Comparison of ENCODE assay signal across 20 cellular contexts in the genomic region with DNA sequence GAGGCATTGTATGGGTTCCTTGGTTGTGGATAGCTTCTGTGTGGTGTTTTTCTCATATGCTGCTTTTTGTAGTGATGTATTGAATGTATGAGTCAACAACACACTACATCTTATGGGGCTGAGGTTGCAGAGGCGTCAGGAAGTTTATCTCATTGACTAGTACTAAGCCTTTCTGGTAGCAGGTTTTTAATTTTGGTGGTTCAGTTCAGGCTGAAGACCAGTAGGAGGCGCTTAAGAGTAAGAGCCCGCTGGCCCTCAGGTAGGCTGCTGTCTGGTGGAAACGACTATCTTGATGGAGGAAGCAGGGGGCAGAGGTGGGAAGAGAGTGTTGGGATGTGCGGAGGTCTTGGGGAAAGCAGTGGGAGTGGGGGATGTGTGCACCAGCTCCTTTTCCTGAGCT.
DNase-seq lines count a peak whose midpoint lies in the region; ATAC-seq, FAIRE-seq and TF ChIP-seq lines count a peak whose summit lies in the region.
"Had no signal": no experiment of that assay in that cellular context is flagged by ENCODE, and none has a peak within 500 bp of the region (broad histone marks: within the 10 kb centered on the region; RNA-seq: fewer than 3 reads in every experiment).

No MANE protein-coding gene starts in this region.

- no peak overlapping the region for H3K4me3 ChIP-seq in GM06990 (replicated peaks; ENCODE audit: low read depth, low read length)
- no peak overlapping the region for H3K4me3 ChIP-seq in GM12878
- no peak overlapping the region for H3K4me3 ChIP-seq in mesendoderm (ENCODE audit: low read length)
- H3K4me3 ChIP-seq: right atrium auricular region had no signal

- no peak overlapping the region for H2BK120ac ChIP-seq in mesendoderm (ENCODE audit: low read depth, low read length)

- H3K4ac ChIP-seq in mesendoderm (ENCODE audit: low read depth, low read length), result no peak overlapping the region

- RAD21 ChIA-PET in GM12878 (lab: Charles Lee; ENCODE audit: unreplicated experiment), result no interaction called here

- no peaks in the 10 kb centered on the region for H4K20me1 ChIP-seq in GM12878 (ENCODE audit: control insufficient read depth, insufficient read depth)

- H3K27me3 Mint-ChIP-seq in HFFc6 (ENCODE audit: insufficient read depth), result peaks cover 6% of the 10 kb centered on the region

- H3K27me3 ChIP-seq in GM06990 (replicated peaks; ENCODE audit: control insufficient read depth, insufficient read depth, low read length), result no peaks in the 10 kb centered on the region
- no peaks in the 10 kb centered on the region for H3K27me3 ChIP-seq in GM12878 (replicated peaks in 1 of 2; ENCODE audit: control insufficient read depth in 2 of 2, insufficient read depth in 2 of 2, low read length in 1 of 2)
- no peaks in the 10 kb centered on the region for H3K27me3 ChIP-seq in mesendoderm (ENCODE audit: insufficient read depth, low read length, poor library complexity)
- H3K27me3 ChIP-seq: right atrium auricular region had no signal

- SMC1A ChIA-PET in GM12878 (lab: Charles Lee; ENCODE audit: uncharacterized antibody, unreplicated experiment), result no interaction called here

- H3K36me3 Mint-ChIP-seq in HFFc6 (ENCODE audit: low read depth), result no peaks in the 10 kb centered on the region

- 13% methylated on average over 5 of the region's 5 CpGs for WGBS in GM12878 (ENCODE audit: insufficient coverage, insufficient replicate concordance, low lambda C conversion rate, missing lambda C conversion rate)
- WGBS in mesendoderm (ENCODE audit: extremely low coverage, insufficient coverage, low lambda C conversion rate), result no CpG with 5 or more reads among the region's 5 CpGs

- H3K36me3 ChIP-seq in GM06990 (ENCODE audit: control insufficient read depth, insufficient read depth, low read length) (no peaks in the 10 kb centered on the region), GM12878 (ENCODE audit: control insufficient read depth in 2 of 2, insufficient read depth in 2 of 2, low read length in 1 of 2) (no peaks in the 10 kb centered on the region), mesendoderm (ENCODE audit: control insufficient read depth, insufficient read depth, low read length) (no peaks in the 10 kb centered on the region)
- H3K36me3 ChIP-seq: right atrium auricular region had no signal

- in situ Hi-C loops in GM12878 (cut with MboI), result no loop called here

- H2AK5ac ChIP-seq in mesendoderm (ENCODE audit: low read length), result no peak overlapping the region

- H2AFZ ChIP-seq in GM12878 (ENCODE audit: control insufficient read depth, low read depth, low read length), result no peak overlapping the region

- no peak overlapping the region for H3K27ac Mint-ChIP-seq in HFFc6
- H3K27ac Mint-ChIP-seq: activated naive CD8-positive, alpha-beta T cell treated with anti-CD3 and anti-CD28 coated beads, Interleukin-2, amount 50 U/mL, for 24 hours; nephron progenitor cell had no signal

- BruUV-seq in GM12878 (replicated peaks; lab: Mats Ljungman, UMichigan), result no TSS peak

- H2BK5ac ChIP-seq in mesendoderm (ENCODE audit: low read length), result no peak overlapping the region

- no peak overlapping the region for H3K27ac ChIP-seq in GM12878 (ENCODE audit: control insufficient read depth, insufficient read depth)
- no peak overlapping the region for H3K27ac ChIP-seq in mesendoderm (ENCODE audit: low read depth, low read length)
- H3K27ac ChIP-seq: right atrium auricular region had no signal

- no peak overlapping the region for H4K8ac ChIP-seq in mesendoderm (ENCODE audit: low read depth, low read length)

- no peak for TF ChIP-seq EP300 in GM12878 (IDR thresholded peaks at IDR 0.05; ENCODE audit: borderline replicate concordance in 1 of 2, control insufficient read depth in 1 of 2, low read depth in 2 of 2, low read length in 2 of 2)

- H3K9ac ChIP-seq in GM12878 (ENCODE audit: control insufficient read depth, insufficient read depth, low read length) (no peak overlapping the region), mesendoderm (ENCODE audit: low read length) (no peak overlapping the region)

- POLR2A ChIA-PET in GM12878 (lab: Charles Lee) (no interaction called here), HEK293T (lab: Yijun Ruan, JAX) (no interaction called here)

- H3K4me2 ChIP-seq in GM12878 (ENCODE audit: control insufficient read depth, insufficient read depth) (no peak overlapping the region), mesendoderm (ENCODE audit: low read length) (no peak overlapping the region)

- no peak overlapping the region for H3K4me3 Mint-ChIP-seq in HFFc6
- H3K4me3 Mint-ChIP-seq: activated naive CD8-positive, alpha-beta T cell treated with anti-CD3 and anti-CD28 coated beads, Interleukin-2, amount 50 U/mL, for 24 hours; nephron progenitor cell had no signal

- H3K4me1 Mint-ChIP-seq in HFFc6 (ENCODE audit: low read depth), result no peaks in the 10 kb centered on the region
- H3K4me1 Mint-ChIP-seq: activated naive CD8-positive, alpha-beta T cell treated with anti-CD3 and anti-CD28 coated beads, Interleukin-2, amount 50 U/mL, for 24 hours; nephron progenitor cell had no signal

- H3K9me3 Mint-ChIP-seq in HFFc6, result no peaks in the 10 kb centered on the region
- H3K9me3 Mint-ChIP-seq: activated naive CD8-positive, alpha-beta T cell treated with anti-CD3 and anti-CD28 coated beads, Interleukin-2, amount 50 U/mL, for 24 hours had no signal

- no peak for TF ChIP-seq RAD21 in GM12878 (IDR thresholded peaks at IDR 0.05; ENCODE audit: insufficient read depth, low read depth, low read length)

- peak; percentile 49 for TF ChIP-seq CTCF in GM06990 (IDR thresholded peaks at IDR 0.05; ENCODE audit: insufficient read depth, low read length, poor library complexity, severe bottlenecking)
- peak; percentile 70 for TF ChIP-seq CTCF in HFFc6 (IDR thresholded peaks at IDR 0.05)
- peak in 2 of 3 experiments; percentile 9 to 37; a peak in 2 of 6 replicates for TF ChIP-seq CTCF in GM12878 (IDR thresholded peaks at IDR 0.05 in 2 of 3, conservative IDR thresholded peaks at IDR 0.05 in 1 of 3; ENCODE audit: control insufficient read depth in 2 of 3, extremely low read depth in 1 of 3, insufficient read depth in 1 of 3, low read depth in 3 of 3, low read length in 3 of 3)

- peak; percentile 2 for DNase-seq in GM06990 (ENCODE audit: extremely low read depth, insufficient read length)
- no peak for DNase-seq in HFFc6
- DNase-seq in GM12878 (ENCODE audit: low read depth, low spot score), result no peak
- peak; percentile 47 for DNase-seq in mesendoderm
- DNase-seq in mesenteric fat pad (ENCODE audit: low spot score), result no peak
- DNase-seq in cardiac septum (ENCODE audit: low spot score), result no peak
- DNase-seq in T-helper 2 cell, result no peak
- DNase-seq in HEK293T (ENCODE audit: extremely low spot score), result no peak
- DNase-seq: activated CD4-positive, alpha-beta T cell treated with anti-CD3 and anti-CD28 coated beads, Interleukin-2, amount 50 U/mL, for 48 hours; activated naive CD8-positive, alpha-beta T cell treated with anti-CD3 and anti-CD28 coated beads, Interleukin-2, amount 50 U/mL, for 24 hours; activated T-cell treated with anti-CD3 and anti-CD28 coated beads, Interleukin-2, amount 50 U/mL, for 48 hours; caudate nucleus; DMS53; mesenchymal stem cell; nephron progenitor cell; SIG-M5; stimulated activated CD4-positive, alpha-beta T cell treated with anti-CD3 and anti-CD28 coated beads, Interleukin-2, amount 100 ng/mL, for 24 hours had no signal

- H3K4me1 ChIP-seq in GM12878 (ENCODE audit: control insufficient read depth, insufficient read depth, low read length) (no peaks in the 10 kb centered on the region), mesendoderm (ENCODE audit: control insufficient read depth, low read depth, low read length) (no peaks in the 10 kb centered on the region)
- H3K4me1 ChIP-seq: right atrium auricular region had no signal

- H3K56ac ChIP-seq in mesendoderm (ENCODE audit: low read length), result no peak overlapping the region

- H3K79me2 ChIP-seq in GM12878 (ENCODE audit: control insufficient read depth, insufficient read depth, low read length) (no peaks in the 10 kb centered on the region), mesendoderm (ENCODE audit: control insufficient read depth, insufficient read depth, low read length) (no peaks in the 10 kb centered on the region)

- no peak overlapping the region for H3K23ac ChIP-seq in mesendoderm (ENCODE audit: low read length)

- no peaks in the 10 kb centered on the region for H3K9me3 ChIP-seq in GM12878 (replicated peaks; ENCODE audit: control insufficient read depth, insufficient read depth, low read length)
- H3K9me3 ChIP-seq: right atrium auricular region had no signal

- no peak for TF ChIP-seq POLR2A in GM12878 (IDR thresholded peaks at IDR 0.05; ENCODE audit: low read depth, low read length)

- H3K79me1 ChIP-seq in mesendoderm (ENCODE audit: low read length), result no peaks in the 10 kb centered on the region

- intact Hi-C loops in GM12878 (cut with micrococcal nuclease; ENCODE audit: unreplicated experiment), result no loop called here
- intact Hi-C loops in cardiac septum (cut with DNase I), result no loop called here

- H3K18ac ChIP-seq in mesendoderm (ENCODE audit: low read length), result no peak overlapping the region

- CTCF ChIA-PET in GM12878 (lab: Yijun Ruan, JAX) (interaction anchor here (0.7 to 1.3 kb wide), 2 partner anchors 248 to 1008 kb away, joined by 3 read pairs; no protein-coding TSS in a partner anchor), HEK293T (lab: Yijun Ruan, JAX) (no interaction called here)

- FAIRE-seq in GM12878 (lab: Jason Lieb, UNC), result no peak
- FAIRE-seq: frontal cortex, H54 had no signal

- H4K5ac ChIP-seq in mesendoderm (ENCODE audit: low read length), result no peak overlapping the region

- no peak overlapping the region for H2BK15ac ChIP-seq in mesendoderm (replicated peaks; ENCODE audit: low read depth)

- no peak for ATAC-seq in GM12878

TF ChIP-seq in GM12878, 131 proteins besides CTCF, POLR2A, EP300 and RAD21 (continues in another document):
- TF ChIP-seq RUNX3 (IDR thresholded peaks at IDR 0.05; ENCODE audit: low read length) (no peak), NFXL1 (IDR thresholded peaks at IDR 0.05; ENCODE audit: borderline replicate concordance) (no peak), TCF12 (IDR thresholded peaks at IDR 0.05; ENCODE audit: low read depth, low read length) (no peak), SUPT20H (IDR thresholded peaks at IDR 0.05; ENCODE audit: borderline replicate concordance, control insufficient read depth, low read depth, low read length) (no peak), ZZZ3 (IDR thresholded peaks at IDR 0.05; ENCODE audit: control insufficient read depth, insufficient read length, low read depth) (no peak), RAD51 (IDR thresholded peaks at IDR 0.05) (no peak)

TF ChIP-seq in HEK293T, 16 proteins besides CTCF, POLR2A, EP300 and RAD21 (continues in another document):
- TF ChIP-seq LEF1 (IDR thresholded peaks at IDR 0.05; ENCODE audit: borderline replicate concordance) (no peak), ELF4 (IDR thresholded peaks at IDR 0.05) (no peak), SP1 (IDR thresholded peaks at IDR 0.05) (no peak), FOXK2 (IDR thresholded peaks at IDR 0.05) (no peak), FOXA1 (IDR thresholded peaks at IDR 0.05) (no peak), BHLHE40 (IDR thresholded peaks at IDR 0.05; ENCODE audit: borderline replicate concordance) (no peak), SUZ12 (IDR thresholded peaks at IDR 0.05) (no peak), CTBP1 (IDR thresholded peaks at IDR 0.05; ENCODE audit: borderline replicate concordance) (no peak), FOXM1 (IDR thresholded peaks at IDR 0.05; ENCODE audit: borderline replicate concordance) (no peak), NFRKB (IDR thresholded peaks at IDR 0.05) (no peak)

Comparison
In these comparisons a context has a peak if more than half of its experiments do, and no peak if none do; other contexts are left out.
1. DNase-seq: peak in GM06990 (single experiment) and mesendoderm (single experiment); none in HFFc6 (single experiment), GM12878 (single experiment), mesenteric fat pad (single experiment), cardiac septum (single experiment), T-helper 2 cell (0 of 5) and HEK293T (single experiment).
2. Peak in every context shown above with its lines, with median percentiles within 50 percentile points of each other: CTCF ChIP-seq.